8 cellular contexts compared by ENCODE assay signal in the genomic region with DNA sequence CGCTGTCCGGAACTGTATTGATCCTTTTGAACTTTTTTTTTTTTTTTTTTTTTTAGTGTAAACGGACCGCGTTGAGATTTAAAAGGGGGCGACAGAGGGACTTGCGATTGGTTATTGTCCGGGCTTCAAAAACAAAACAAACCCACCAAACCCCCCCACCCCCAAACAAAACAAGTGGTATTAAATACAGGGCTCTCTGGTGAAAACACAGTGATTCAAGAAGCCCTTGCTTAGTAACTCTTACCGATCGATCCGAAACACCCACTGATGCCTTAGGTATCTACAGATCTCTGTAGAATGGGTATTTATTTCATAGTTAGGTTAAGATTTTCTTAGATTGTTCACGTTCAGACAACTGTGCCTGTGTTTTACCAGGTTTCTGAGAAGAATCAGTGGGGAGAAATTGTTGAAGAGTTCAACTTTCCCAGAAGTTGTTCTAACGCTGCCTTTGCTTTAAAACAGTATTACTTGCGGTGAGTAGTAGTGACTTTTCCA.
DNase-seq lines count a peak whose midpoint lies in the region; ATAC-seq lines count a peak whose summit lies in the region.

No MANE protein-coding gene starts in this region.

- no peaks in the 10 kb centered on the region for H3K9me3 ChIP-seq in adipocyte (ENCODE audit: control insufficient read depth, low read length)

- H3K9ac ChIP-seq in adipocyte (ENCODE audit: low read length), result peak overlapping the region; percentile 94

- ATAC-seq in HG02759 (IDR thresholded peaks at IDR 0.05; ENCODE audit: unreplicated experiment), result no peak

- no peaks in the 10 kb centered on the region for H3K27me3 ChIP-seq in adipocyte (replicated peaks; ENCODE audit: control insufficient read depth, insufficient read depth, low read length)

- peaks cover 37% of the 10 kb centered on the region for H3K4me1 ChIP-seq in adipocyte (ENCODE audit: control insufficient read depth, insufficient read depth, low read length)

- DNase-seq in SIG-M5 treated with dmso at 0.1 percent for 504 hours (lab: John Stamatoyannopoulos, UW; ENCODE audit: unreplicated experiment) (peak; percentile 51), SIG-M5 (lab: John Stamatoyannopoulos, UW) (no peak), NCI-H1930 (lab: John Stamatoyannopoulos, UW) (peak; percentile 84 to 92), adipocyte (ENCODE audit: low read depth) (peak; percentile 64), inferior parietal cortex (ENCODE audit: extremely low spot score) (peak; percentile 50), epidermal melanocyte (ENCODE audit: insufficient read length, low spot score) (no peak)
- peak; percentile 18 for DNase-seq in stimulated activated CD4-positive, alpha-beta T cell treated with anti-CD3 and anti-CD28 coated beads, Interleukin-2, amount 100 ng/mL, for 4 hours (ENCODE audit: low read depth)

- peak overlapping the region; percentile 91 for H3K4me3 ChIP-seq in adipocyte (ENCODE audit: low read length)

- no peaks in the 10 kb centered on the region for H3K36me3 ChIP-seq in adipocyte (ENCODE audit: control insufficient read depth, insufficient read depth, low read length, severe bottlenecking)

Comparison
In these comparisons a context has a peak if more than half of its experiments do, and no peak if none do; other contexts are left out.
1. DNase-seq: peak in SIG-M5 treated with dmso at 0.1 percent for 504 hours (single experiment), NCI-H1930 (2 of 2), adipocyte (single experiment), inferior parietal cortex (single experiment) and stimulated activated CD4-positive, alpha-beta T cell treated with anti-CD3 and anti-CD28 coated beads, Interleukin-2, amount 100 ng/mL, for 4 hours (single experiment); none in SIG-M5 (single experiment) and epidermal melanocyte (single experiment).